In the genomic region with DNA sequence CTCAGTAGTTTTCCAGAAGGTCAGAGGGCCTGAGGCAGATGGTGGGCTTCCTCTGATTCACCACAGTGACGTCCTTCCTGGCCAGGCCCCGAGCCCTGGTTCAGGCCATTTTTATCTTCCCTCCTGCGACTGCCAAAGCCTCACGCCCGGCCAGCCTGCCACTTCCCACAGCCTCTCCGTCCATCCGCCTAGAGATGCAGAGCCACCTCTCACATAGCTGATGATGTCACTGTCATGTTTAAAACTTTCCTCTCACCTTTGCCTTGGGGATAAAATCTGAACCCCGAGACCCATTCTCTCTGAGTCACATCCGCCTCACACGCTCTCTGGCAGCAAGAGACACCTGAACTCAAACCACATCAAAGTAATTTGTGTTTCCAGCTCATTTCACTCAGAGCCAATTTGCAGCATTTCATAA, we compare ENCODE assay signal across 8 cellular contexts.
DNase-seq lines count a peak whose midpoint lies in the region; ATAC-seq and TF ChIP-seq lines count a peak whose summit lies in the region.

No MANE protein-coding gene starts in this region.

- in situ Hi-C loops in GM13977 (cut with MboI; ENCODE audit: low pct_unique_long_range_greater_than_20kb, low sequenced_read_pairs, unreplicated experiment) = no loop called here

- peak; percentile 27 for DNase-seq in GM13977 (ENCODE audit: low spot score)
- peak; percentile 97 for DNase-seq in dermis blood vessel endothelial cell
- peak; percentile 23 for DNase-seq in stimulated activated CD8-positive, alpha-beta memory T cell treated with anti-CD3 and anti-CD28 coated beads, Interleukin-12 subunit alpha, Interleukin-12 subunit beta, amount 100 ng/mL, for 24 hours (ENCODE audit: extremely low read depth)
- DNase-seq in SHP77 (lab: John Stamatoyannopoulos, UW) = no peak
- no peak for DNase-seq in NCI-H526 (lab: John Stamatoyannopoulos, UW)
- DNase-seq in HuH-7.5 (ENCODE audit: low spot score) = no peak

- TF ChIP-seq CTCF in GM13977 (IDR thresholded peaks at IDR 0.05; ENCODE audit: extremely low read depth, insufficient read depth, missing control alignments) = no peak

- ATAC-seq in HG02852 (IDR thresholded peaks at IDR 0.05; ENCODE audit: unreplicated experiment) = peak; percentile 91
- peak; percentile 96 for ATAC-seq in activated CD4-positive, CD25-positive, alpha-beta regulatory T cell treated with anti-CD3 and anti-CD28 coated beads, Interleukin-2, amount 50 U/mL, for 24 hours

Comparison
In these comparisons a context has a peak if more than half of its experiments do, and no peak if none do; other contexts are left out.
1. DNase-seq: peak in GM13977 (single experiment), dermis blood vessel endothelial cell (single experiment) and stimulated activated CD8-positive, alpha-beta memory T cell treated with anti-CD3 and anti-CD28 coated beads, Interleukin-12 subunit alpha, Interleukin-12 subunit beta, amount 100 ng/mL, for 24 hours (single experiment); none in SHP77 (0 of 2), NCI-H526 (0 of 2) and HuH-7.5 (single experiment).